18 cellular contexts compared by ENCODE assay signal in genomic region chr3:156981005-156981404, GRCh38.
A peak's percentile ranks its signal among the peaks of the same experiment; 100 is the strongest.
DNase-seq lines count a peak whose midpoint lies in the region; ATAC-seq, FAIRE-seq and TF ChIP-seq lines count a peak whose summit lies in the region.
"Had no signal": no experiment of that assay in that cellular context is flagged by ENCODE, and none has a peak within 500 bp of the region (broad histone marks: within the 10 kb centered on the region; RNA-seq: fewer than 3 reads in every experiment).

No MANE protein-coding gene starts in this region.

- no peak overlapping the region for H3K23ac ChIP-seq in IMR-90 (ENCODE audit: low read depth, low read length)

- no peak overlapping the region for H3K9ac ChIP-seq in IMR-90 (ENCODE audit: low read depth, low read length)
- H3K9ac ChIP-seq: GM23248 had no signal

- H2BK120ac ChIP-seq in IMR-90 (ENCODE audit: low read depth, low read length) = no peak overlapping the region

- H3K4me3 ChIP-seq in A549 (no peak overlapping the region), IMR-90 (ENCODE audit: insufficient read depth, low read depth, low read length) (no peak overlapping the region), spleen (no peak overlapping the region)
- H3K4me3 ChIP-seq: GM23248 had no signal

- dilution Hi-C loops in IMR-90 (cut with HindIII; ENCODE audit: low sequenced_read_pairs, unreplicated experiment) = no loop called here

- POLR2A ChIA-PET in A549 (lab: Yijun Ruan, JAX) = no interaction called here
- POLR2A ChIA-PET in IMR-90 (lab: Charles Lee; ENCODE audit: unreplicated experiment) = no interaction called here

- H3K56ac ChIP-seq in IMR-90 (ENCODE audit: extremely low read depth, insufficient read depth, low read length) = no peak overlapping the region

- H3K18ac ChIP-seq in IMR-90 (ENCODE audit: low read depth, low read length) = no peak overlapping the region

- no peak overlapping the region for H4K91ac ChIP-seq in IMR-90 (ENCODE audit: insufficient read depth, low read depth, low read length)

- in situ Hi-C loops in IMR-90 (cut with MboI; ENCODE audit: low sequenced_read_pairs) = no loop called here

- H3K9me1 ChIP-seq in IMR-90 (ENCODE audit: insufficient read depth, low read length) = no peaks in the 10 kb centered on the region

- no peak overlapping the region for H2BK20ac ChIP-seq in IMR-90 (ENCODE audit: low read depth, low read length)

- no peak for TF ChIP-seq RAD21 in A549 (conservative IDR thresholded peaks at IDR 0.05 in 1 of 2, IDR thresholded peaks at IDR 0.05 in 1 of 2)
- TF ChIP-seq RAD21 in IMR-90 (IDR thresholded peaks at IDR 0.05; ENCODE audit: low read length) = no peak

- no peak overlapping the region for H2BK5ac ChIP-seq in IMR-90 (ENCODE audit: low read depth, low read length, poor library complexity, severe bottlenecking)

- 89% methylated on average over 3 of the region's 3 CpGs for WGBS in A549 (ENCODE audit: missing lambda C conversion rate)
- no CpG with 5 or more reads among the region's 3 CpGs for WGBS in IMR-90 (ENCODE audit: extremely low coverage in 2 of 2, insufficient read length in 1 of 2), 2 experiments
- 92 to 98% (median 94%) methylated on average over 3 of the region's 3 CpGs for WGBS in spleen, 5 donors

- no peak for TF ChIP-seq POLR2A in A549 (IDR thresholded peaks at IDR 0.05; ENCODE audit: low read length)
- no peak for TF ChIP-seq POLR2A in IMR-90 (IDR thresholded peaks at IDR 0.05; ENCODE audit: low read depth, low read length)
- TF ChIP-seq POLR2A in spleen (IDR thresholded peaks at IDR 0.05) = no peak

- no peaks in the 10 kb centered on the region for H3K4me1 ChIP-seq in A549
- H3K4me1 ChIP-seq in IMR-90 (ENCODE audit: control insufficient read depth, insufficient read depth, low read length) = no peaks in the 10 kb centered on the region
- peaks cover 0 to 29% (median 4%) of the 10 kb centered on the region in 6 donors for H3K4me1 ChIP-seq in spleen
- H3K4me1 ChIP-seq: BE2C had no signal

- H2AK9ac ChIP-seq in IMR-90 (replicated peaks; ENCODE audit: low read depth, low read length, poor library complexity) = no peak overlapping the region

- H3K79me1 ChIP-seq in IMR-90 (ENCODE audit: low read depth in 1 of 2, low read length in 2 of 2) = no peaks in the 10 kb centered on the region

- no peak for ATAC-seq in A549
- ATAC-seq in IMR-90 (ENCODE audit: low read depth) = peak; percentile 35; the same call in 1 of the 2 replicates
- no peak for ATAC-seq in GM18868 (IDR thresholded peaks at IDR 0.05; ENCODE audit: unreplicated experiment)
- ATAC-seq in HG03045 (IDR thresholded peaks at IDR 0.05; ENCODE audit: unreplicated experiment) = no peak

- H4K5ac ChIP-seq in IMR-90 (ENCODE audit: low read depth, low read length) = no peak overlapping the region

- H3K27me3 ChIP-seq in IMR-90 (ENCODE audit: control insufficient read depth, insufficient read depth, low read length) (no peaks in the 10 kb centered on the region; the same call in 1 of the 2 replicates), spleen (replicated peaks in 1 of 7) (no peaks in the 10 kb centered on the region)
- H3K27me3 ChIP-seq: BE2C had no signal

- H4K8ac ChIP-seq in IMR-90 (ENCODE audit: low read depth in 2 of 2, low read length in 2 of 2) = no peak overlapping the region

- H3K4me2 ChIP-seq in A549 = no peak overlapping the region
- H3K4me2 ChIP-seq in IMR-90 (ENCODE audit: low read depth, low read length) = no peak overlapping the region

- H3K36me3 ChIP-seq in IMR-90 (ENCODE audit: control insufficient read depth, insufficient read depth, low read length) (no peaks in the 10 kb centered on the region), spleen (no peaks in the 10 kb centered on the region)
- H3K36me3 ChIP-seq: BE2C had no signal

- H2AK5ac ChIP-seq in IMR-90 (ENCODE audit: low read depth, low read length) = no peak overlapping the region

- H3K9me3 ChIP-seq in A549 (no peaks in the 10 kb centered on the region), IMR-90 (ENCODE audit: control insufficient read depth, insufficient read depth, low read length) (no peaks in the 10 kb centered on the region), spleen (no peaks in the 10 kb centered on the region)
- H3K9me3 ChIP-seq: BE2C had no signal

- no peak overlapping the region for H3K4ac ChIP-seq in IMR-90 (ENCODE audit: low read depth, low read length)

- TF ChIP-seq CTCF in A549 (IDR thresholded peaks at IDR 0.05) (no peak), IMR-90 (conservative IDR thresholded peaks at IDR 0.05; ENCODE audit: low read depth, low read length) (no peak), spleen (IDR thresholded peaks at IDR 0.05 in 8 of 11, conservative IDR thresholded peaks at IDR 0.05 in 3 of 11) (no peak)

- DNase-seq in A549 (ENCODE audit: low read depth in 1 of 2, low spot score in 1 of 2) = no peak
- peak; percentile 3 for DNase-seq in EL
- no peak for DNase-seq in IMR-90
- peak; percentile 28 for DNase-seq in fibroblast of gingiva (ENCODE audit: low read depth)
- no peak for DNase-seq in spleen
- no peak for DNase-seq in HuH-7 (ENCODE audit: low spot score)
- DNase-seq: BE2C; CD4-positive, alpha-beta memory T cell; DMS79; GF-D8; GM23248; H7; KG1 had no signal

- no peak for TF ChIP-seq EP300 in A549 (IDR thresholded peaks at IDR 0.05)

- no TSS peak for BruUV-seq in IMR-90 (replicated peaks; lab: Mats Ljungman, UMichigan)

- CTCF ChIA-PET in A549 (lab: Yijun Ruan, JAX) = no interaction called here
- CTCF ChIA-PET in IMR-90 (lab: Yijun Ruan, JAX) = no interaction called here

- H4K20me1 ChIP-seq in IMR-90 (ENCODE audit: insufficient read depth, low read length) = no peaks in the 10 kb centered on the region

- H3K14ac ChIP-seq in IMR-90 (replicated peaks; ENCODE audit: low read depth, low read length) = no peak overlapping the region

- no peak overlapping the region for H2AFZ ChIP-seq in IMR-90 (replicated peaks; ENCODE audit: low read length, poor library complexity)
- H2AFZ ChIP-seq: GM23248 had no signal

- H3K27ac ChIP-seq in A549 = no peak overlapping the region
- no peak overlapping the region for H3K27ac ChIP-seq in IMR-90 (ENCODE audit: insufficient read depth, low read length)
- H3K27ac ChIP-seq in spleen = no peak overlapping the region
- H3K27ac ChIP-seq: C4-2B, GM23248 had no signal

- FAIRE-seq in A549 (lab: Jason Lieb, UNC) = no peak
- FAIRE-seq: GM18507, HTR-8/SVneo had no signal

- H2BK15ac ChIP-seq in IMR-90 (ENCODE audit: low read depth, low read length) = no peak overlapping the region

- intact Hi-C loops in IMR-90 (cut with micrococcal nuclease) (no loop called here), spleen (cut with DNase I; ENCODE audit: low total_unique reads) (no loop called here)

TF ChIP-seq in A549, 52 proteins besides CTCF, POLR2A, EP300 and RAD21:
- TF ChIP-seq CEBPB (IDR thresholded peaks at IDR 0.05) (peak; percentile 21 to 30; a peak in 1 of 4 replicates), ZSCAN20 (CRISPR knock-in tag; IDR thresholded peaks at IDR 0.05) (no peak), CHD2 (IDR thresholded peaks at IDR 0.05; ENCODE audit: low read length, partially characterized antibody) (no peak)
TF ChIP-seq in A549: peak in this region for 1.

TF ChIP-seq in IMR-90, 13 proteins besides CTCF, POLR2A, EP300 and RAD21:
- peak; percentile 85 for TF ChIP-seq CEBPB (IDR thresholded peaks at IDR 0.05; ENCODE audit: low read depth, low read length)
- no peak for TF ChIP-seq MXI1 (IDR thresholded peaks at IDR 0.05; ENCODE audit: borderline replicate concordance, low read depth, low read length)

Comparison
In these comparisons a context has a peak if more than half of its experiments do, and no peak if none do; other contexts are left out.
1. DNase-seq: peak in EL (single experiment) and fibroblast of gingiva (single experiment); none in A549 (0 of 2), IMR-90 (single experiment), spleen (single experiment) and HuH-7 (single experiment).